ENCODE assay signal across 36 cellular contexts in genomic region chr11:129701706-129702105, GRCh38.
"Had no signal": no experiment of that assay in that cellular context is flagged by ENCODE, and none has a peak within 500 bp of the region (broad histone marks: within the 10 kb centered on the region; RNA-seq: fewer than 3 reads in every experiment).

No MANE protein-coding gene starts in this region.

- H3K4me1 ChIP-seq: adrenal gland, body of pancreas, Peyer's patch had no signal

- H3K27me3 ChIP-seq: adrenal gland, body of pancreas, breast epithelium, MG63, Peyer's patch had no signal

- H3K36me3 ChIP-seq: adrenal gland, breast epithelium, MG63, Peyer's patch had no signal

- H3K27ac ChIP-seq: adrenal gland, body of pancreas, breast epithelium, Peyer's patch, VCaP had no signal

- FAIRE-seq: astrocyte had no signal

- H3K9me3 ChIP-seq: adrenal gland, body of pancreas, breast epithelium, MG63, Peyer's patch had no signal

- DNase-seq: activated B cell treated with CpG ODN at 0.5 μM for 24 hours; activated CD4-positive, alpha-beta memory T cell treated with anti-CD3 and anti-CD28 coated beads for 36 hours; activated CD4-positive, alpha-beta T cell treated with anti-CD3 and anti-CD28 coated beads for 4 hours; activated CD4-positive, alpha-beta T cell treated with anti-CD3 and anti-CD28 coated beads, Interleukin-2, amount 50 U/mL, for 1 hour; activated CD4-positive, CD25-positive, alpha-beta regulatory T cell treated with anti-CD3 and anti-CD28 coated beads, Interleukin-2, amount 50 U/mL, for 72 hours; activated CD8-positive, alpha-beta memory T cell treated with anti-CD3 and anti-CD28 coated beads, Interleukin-2, amount 50 U/mL, for 4 hours; activated gamma-delta T cell treated with Interleukin-2 at 50 U/mL for 16 hours; activated naive CD4-positive, alpha-beta T cell treated with anti-CD3 and anti-CD28 coated beads for 36 hours; activated T-cell treated with anti-CD3 and anti-CD28 coated beads for 4 hours; activated T-cell treated with anti-CD3 and anti-CD28 coated beads, Interleukin-2, amount 50 U/mL, for 4 hours; adrenal gland; body of pancreas; central memory CD4-positive, alpha-beta T cell; Kasumi-1; MG63; NCI-H1048; NCI-H1105 treated with DMSO at 0.1 percent for 48 hours; NCI-H1436 treated with DMSO at 0.1 percent for 48 hours; NCI-H1694 treated with DMSO at 0.1 percent for 48 hours; NCI-H2029 treated with DMSO at 0.1 percent for 48 hours; NCI-H2107; NCI-H2171; NCI-H510A; NCI-H526; NCI-H748 treated with DMSO at 0.1 percent for 48 hours; NK-92 treated with Interleukin-12 subunit alpha and Interleukin-12 subunit beta, amount 100 ng/mL, for 24 hours; PC-3; Peyer's patch; RPMI8226; SIG-M5; T-helper 1 cell; T-helper 2 cell; T-helper 9 cell had no signal

- H3K4me3 ChIP-seq: adrenal gland, body of pancreas, breast epithelium, MG63, Peyer's patch had no signal
